8 cellular contexts compared by ENCODE assay signal in genomic region chr1:37477198-37477931, GRCh38. TPM values are rescaled to one million over a fixed set of nuclear protein-coding genes. Genes with fewer than 3 reads are reported as not detected.
DNase-seq lines count a peak whose midpoint lies in the region; ATAC-seq, FAIRE-seq and TF ChIP-seq lines count a peak whose summit lies in the region.

No MANE protein-coding gene starts in this region.

- peak overlapping the region; percentile 75 for H3K27ac Mint-ChIP-seq in astrocyte (ENCODE audit: unreplicated experiment)

- H3K27me3 ChIP-seq in astrocyte (ENCODE audit: insufficient read depth, low read length): no peaks in the 10 kb centered on the region

- H3K27me3 Mint-ChIP-seq in astrocyte (ENCODE audit: low read depth, unreplicated experiment): no peaks in the 10 kb centered on the region

- no peaks in the 10 kb centered on the region for H3K9me3 ChIP-seq in astrocyte (ENCODE audit: insufficient read depth, low read depth, low read length)

- H3K9me3 Mint-ChIP-seq in astrocyte (ENCODE audit: unreplicated experiment): no peaks in the 10 kb centered on the region

- FAIRE-seq in astrocyte (lab: Jason Lieb, UNC): no peak

- H3K27ac ChIP-seq in astrocyte (ENCODE audit: low read depth, low read length): peak overlapping the region; percentile 96

- H3K4me3 ChIP-seq in astrocyte (ENCODE audit: insufficient read depth, low read depth, low read length): peak overlapping the region; percentile 75

- H3K4me3 Mint-ChIP-seq in astrocyte (ENCODE audit: unreplicated experiment): peak overlapping the region; percentile 89

- peak; percentile 38 for ATAC-seq in HG03135 (IDR thresholded peaks at IDR 0.05; ENCODE audit: unreplicated experiment)

- H4K20me1 ChIP-seq in astrocyte (ENCODE audit: insufficient read depth, low read length): peaks cover 64% of the 10 kb centered on the region

- H3K9ac ChIP-seq in astrocyte (ENCODE audit: low read length): peak overlapping the region; percentile 92

- H3K4me2 ChIP-seq in astrocyte (ENCODE audit: low read length): peak overlapping the region; percentile 100

- peaks cover 7% of the 10 kb centered on the region for H3K36me3 Mint-ChIP-seq in astrocyte (ENCODE audit: low read depth, unreplicated experiment)

- peaks cover 28% of the 10 kb centered on the region for H3K36me3 ChIP-seq in astrocyte (ENCODE audit: insufficient read depth, low read length)

- peak overlapping the region; percentile 25 for H2AFZ ChIP-seq in astrocyte (ENCODE audit: low read depth, low read length)

- DNase-seq in NCI-H2227 (lab: John Stamatoyannopoulos, UW; ENCODE audit: unreplicated experiment): peak; percentile 48
- no peak for DNase-seq in NCI-H2227 treated with DMSO at 0.1 percent for 48 hours (lab: John Stamatoyannopoulos, UW)
- peak; percentile 69 to 93 (median 82) for DNase-seq in T-helper 2 cell
- peak; percentile 61 for DNase-seq in astrocyte (ENCODE audit: low read depth)
- peak; percentile 75 for DNase-seq in kidney glomerular epithelial cell (lab: John Stamatoyannopoulos, UW)
- peak; percentile 61 to 73 for DNase-seq in stimulated activated CD4-positive, alpha-beta T cell treated with anti-CD3 and anti-CD28 coated beads, Interleukin-2, amount 100 ng/mL, for 48 hours
- DNase-seq in NCI-H1105 treated with DMSO at 0.1 percent for 48 hours (lab: John Stamatoyannopoulos, UW): no peak

- no peak for TF ChIP-seq CTCF in astrocyte (IDR thresholded peaks at IDR 0.05; ENCODE audit: insufficient read depth, low read depth, low read length)

- H3K4me1 ChIP-seq in astrocyte (ENCODE audit: insufficient read depth, low read length): peaks cover 77% of the 10 kb centered on the region

- H3K4me1 Mint-ChIP-seq in astrocyte (ENCODE audit: low read depth, unreplicated experiment): peaks cover 40% of the 10 kb centered on the region

- peaks cover 93% of the 10 kb centered on the region for H3K79me2 ChIP-seq in astrocyte (ENCODE audit: insufficient read depth, low read length)

RNA-seq across cellular contexts. Expression of gene ZC3H12A, which starts 3.0 kb away (rescaled TPM):
- total RNA-seq in astrocyte: 12.1 and 12.6 TPM in 2 replicates

RNA-seq across cellular contexts. Expression of gene MEAF6, which starts 37.2 kb away (rescaled TPM):
- total RNA-seq in astrocyte: 49.0 and 49.1 TPM in 2 replicates

Comparison
In these comparisons a context has a peak if more than half of its experiments do, and no peak if none do; other contexts are left out.
1. DNase-seq: peak in NCI-H2227 (single experiment), T-helper 2 cell (5 of 5), astrocyte (single experiment), kidney glomerular epithelial cell (single experiment) and stimulated activated CD4-positive, alpha-beta T cell treated with anti-CD3 and anti-CD28 coated beads, Interleukin-2, amount 100 ng/mL, for 48 hours (2 of 2); none in NCI-H2227 treated with DMSO at 0.1 percent for 48 hours (single experiment) and NCI-H1105 treated with DMSO at 0.1 percent for 48 hours (single experiment).